In the genomic region with DNA sequence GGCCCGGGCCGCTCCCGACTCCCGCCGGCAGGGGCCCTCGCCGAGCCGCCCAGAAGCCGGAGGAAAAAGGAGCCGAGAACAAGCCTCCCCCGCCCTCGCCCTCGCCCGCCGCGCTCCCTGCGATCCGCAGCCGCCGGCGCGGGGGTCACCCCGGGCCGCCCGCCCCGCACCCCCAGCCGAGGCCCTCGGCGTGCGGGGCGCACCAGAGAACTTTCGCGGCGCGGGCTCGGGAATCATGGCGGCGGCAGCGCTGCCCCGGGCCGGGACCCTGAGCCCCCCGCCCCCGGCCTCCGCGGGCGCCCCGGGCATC, we compare ENCODE assay signal across 8 cellular contexts. TPM values are rescaled to one million over a fixed set of nuclear protein-coding genes. Genes with fewer than 3 reads are reported as not detected.
DNase-seq lines count a peak whose midpoint lies in the region; ATAC-seq and TF ChIP-seq lines count a peak whose summit lies in the region.

No MANE protein-coding gene starts in this region.

- H3K27me3 Mint-ChIP-seq in endodermal cell (ENCODE audit: insufficient read depth), result no peaks in the 10 kb centered on the region

- H3K4me3 ChIP-seq in endodermal cell (ENCODE audit: low read length), result no peak overlapping the region

- no peaks in the 10 kb centered on the region for H3K27me3 ChIP-seq in endodermal cell (ENCODE audit: control insufficient read depth, insufficient read depth, low read length, poor library complexity, severe bottlenecking)

- H3K36me3 Mint-ChIP-seq in endodermal cell (ENCODE audit: low read depth), result peaks cover 11% of the 10 kb centered on the region

- H3K4me3 Mint-ChIP-seq in endodermal cell, result no peak overlapping the region

- TF ChIP-seq CTCF in endodermal cell (conservative IDR thresholded peaks at IDR 0.05), result peak; percentile 67

- H3K9ac ChIP-seq in endodermal cell (ENCODE audit: extremely low read depth, low read length, poor library complexity, severe bottlenecking), result no peak overlapping the region

- H3K4me1 Mint-ChIP-seq in endodermal cell, result peaks cover 10% of the 10 kb centered on the region

- ATAC-seq in HG03025 (IDR thresholded peaks at IDR 0.05; ENCODE audit: low FRiP score, unreplicated experiment), result peak; percentile 55

- WGBS in endodermal cell (ENCODE audit: insufficient coverage in 1 of 2, insufficient read length in 1 of 2), 2 experiments, result 0 to 1% methylated on average over 17 to 47 of the region's 47 CpGs

- H3K36me3 ChIP-seq in endodermal cell (ENCODE audit: control insufficient read depth, insufficient read depth, low read length), result peaks cover 11% of the 10 kb centered on the region

- DNase-seq in SIG-M5 treated with dmso at 0.1 percent for 504 hours (lab: John Stamatoyannopoulos, UW; ENCODE audit: unreplicated experiment), result peak; percentile 69
- DNase-seq in SIG-M5 (lab: John Stamatoyannopoulos, UW), result no peak
- DNase-seq in NCI-H748 (lab: John Stamatoyannopoulos, UW; ENCODE audit: unreplicated experiment), result peak; percentile 74
- peak; percentile 87 for DNase-seq in activated CD8-positive, alpha-beta memory T cell treated with anti-CD3 and anti-CD28 coated beads for 24 hours
- peak; percentile 89 for DNase-seq in endodermal cell
- DNase-seq in midbrain (lab: John Stamatoyannopoulos, UW), result peak; percentile 60
- peak; percentile 33 to 54 for DNase-seq in stimulated activated CD8-positive, alpha-beta memory T cell treated with anti-CD3 and anti-CD28 coated beads, Interleukin-4, amount 100 ng/mL, for 1 hour (ENCODE audit: low read depth in 2 of 2, low spot score in 1 of 2)

- H3K27ac ChIP-seq in endodermal cell (ENCODE audit: low read depth, low read length), result peak overlapping the region; percentile 44

- H3K4me1 ChIP-seq in endodermal cell (ENCODE audit: control insufficient read depth, insufficient read depth, low read length), result peaks cover 4% of the 10 kb centered on the region

- no peaks in the 10 kb centered on the region for H3K9me3 ChIP-seq in endodermal cell (ENCODE audit: control insufficient read depth, low read length)

- H3K9me3 Mint-ChIP-seq in endodermal cell, result no peaks in the 10 kb centered on the region

- no peak overlapping the region for H3K27ac Mint-ChIP-seq in endodermal cell

RNA-seq across cellular contexts. Expression of a gene that starts 0.5 kb away (rescaled TPM):
- total RNA-seq in endodermal cell, result 100 to 1,000 TPM; 102 to 127 TPM
- polyA plus RNA-seq in endodermal cell (2013, experiment 1 of 2), result 197 TPM
- polyA plus RNA-seq in endodermal cell (2013, experiment 2 of 2), result 198 TPM

RNA-seq across cellular contexts. Expression of a gene that starts 37.9 kb away (rescaled TPM):
- total RNA-seq in endodermal cell, result 10 to 100 TPM; 16.2 to 19.3 TPM
- 14.1 TPM for polyA plus RNA-seq in endodermal cell (2013, experiment 1 of 2)
- 17.1 TPM for polyA plus RNA-seq in endodermal cell (2013, experiment 2 of 2)

RNA-seq across cellular contexts. Expression of a gene that starts 38.2 kb away (rescaled TPM):
- total RNA-seq in endodermal cell, result 10 to 100 TPM; 68.4 to 85.3 TPM
- polyA plus RNA-seq in endodermal cell (2013, experiment 1 of 2), result 50.8 TPM
- polyA plus RNA-seq in endodermal cell (2013, experiment 2 of 2), result 62.6 TPM
